Comparison of ENCODE assay signal across 9 cellular contexts in genomic region chr3:142850395-142851023, GRCh38. TPM values are rescaled to one million over a fixed set of nuclear protein-coding genes. Genes with fewer than 3 reads are reported as not detected.
DNase-seq lines count a peak whose midpoint lies in the region; ATAC-seq and TF ChIP-seq lines count a peak whose summit lies in the region.
"Had no signal": no experiment of that assay in that cellular context is flagged by ENCODE, and none has a peak within 500 bp of the region (broad histone marks: within the 10 kb centered on the region; RNA-seq: fewer than 3 reads in every experiment).

No MANE protein-coding gene starts in this region.

- no peaks in the 10 kb centered on the region for H3K9me3 Mint-ChIP-seq in activated naive CD4-positive, alpha-beta T cell treated with anti-CD3 and anti-CD28 coated beads, Interleukin-2, amount 50 U/mL, for 72 hours

- POLR2A ChIA-PET in PC-9 (lab: Charles Lee; ENCODE audit: unreplicated experiment) (interaction anchor here (0.6 kb wide), 1 partner anchor 9 kb away, joined by 9 read pairs; no protein-coding TSS in a partner anchor), GM10248 (lab: Yijun Ruan, JAX) (interaction anchor here (0.5 kb wide), 1 partner anchor 174 kb away, joined by 3 read pairs; no protein-coding TSS in a partner anchor)

- H3K36me3 ChIP-seq in PC-9 (ENCODE audit: low read depth) (no peaks in the 10 kb centered on the region), stomach (no peaks in the 10 kb centered on the region)

- no peaks in the 10 kb centered on the region for H3K79me2 ChIP-seq in PC-9 (ENCODE audit: low read depth)
- H3K79me2 ChIP-seq: parathyroid adenoma had no signal

- H3K27me3 ChIP-seq in PC-9 (ENCODE audit: insufficient read depth, low read depth): no peaks in the 10 kb centered on the region
- no peaks in the 10 kb centered on the region for H3K27me3 ChIP-seq in stomach

- TF ChIP-seq POLR2A in stomach (IDR thresholded peaks at IDR 0.05): no peak

- in situ Hi-C loops in G401 (cut with HindIII; ENCODE audit: low sequenced_read_pairs): no loop called here

- H3K4me3 ChIP-seq in PC-9 (no peak overlapping the region), fibroblast of villous mesenchyme (ENCODE audit: low read depth, low read length) (no peak overlapping the region), stomach (no peak overlapping the region)

- peak overlapping the region; percentile 36 for H3K4me2 ChIP-seq in PC-9

- H3K9me2 ChIP-seq in PC-9 (ENCODE audit: insufficient read depth): no peaks in the 10 kb centered on the region

- H3K27ac Mint-ChIP-seq in activated naive CD4-positive, alpha-beta T cell treated with anti-CD3 and anti-CD28 coated beads, Interleukin-2, amount 50 U/mL, for 72 hours: no peak overlapping the region

- peaks cover 26% of the 10 kb centered on the region for H3F3A ChIP-seq in PC-9 (ENCODE audit: insufficient read depth, low read depth)

- no peak for TF ChIP-seq EP300 in stomach (IDR thresholded peaks at IDR 0.05)

- TF ChIP-seq CTCF in PC-9 (conservative IDR thresholded peaks at IDR 0.05) (no peak), fibroblast of villous mesenchyme (IDR thresholded peaks at IDR 0.05; ENCODE audit: insufficient read depth, low read depth, low read length) (no peak), stomach (IDR thresholded peaks at IDR 0.05) (no peak), GM10248 (IDR thresholded peaks at IDR 0.05; ENCODE audit: control extremely low read depth, extremely low read depth, low read depth, missing control alignments) (no peak)

- H3K9me3 ChIP-seq in PC-9 (ENCODE audit: insufficient read depth, low read depth): no peaks in the 10 kb centered on the region
- H3K9me3 ChIP-seq in stomach: no peaks in the 10 kb centered on the region

- no peak overlapping the region for H2AFZ ChIP-seq in PC-9
- H2AFZ ChIP-seq: parathyroid adenoma had no signal

- no TSS peak for BruUV-seq in PC-9 (replicated peaks; lab: Mats Ljungman, UMichigan)

- DNase-seq in activated naive CD4-positive, alpha-beta T cell treated with anti-CD3 and anti-CD28 coated beads, Interleukin-2, amount 50 U/mL, for 72 hours (ENCODE audit: low spot score in 2 of 2): no peak
- DNase-seq in activated naive CD4-positive, alpha-beta T cell treated with Interleukin-2 at 50 U/mL for 16 hours: no peak
- peak; percentile 71 to 94 for DNase-seq in PC-9
- DNase-seq in fibroblast of villous mesenchyme (ENCODE audit: low read depth): peak; percentile 80
- peak; percentile 42 for DNase-seq in stomach
- DNase-seq in DMS153 treated with DMSO at 0.1 percent for 48 hours (lab: John Stamatoyannopoulos, UW; ENCODE audit: unreplicated experiment): no peak
- DNase-seq in GM10248 (ENCODE audit: extremely low spot score): no peak
- no peak for DNase-seq in G401 (ENCODE audit: low spot score)

- intact Hi-C loops in PC-9 (cut with micrococcal nuclease; ENCODE audit: unreplicated experiment): no loop called here
- intact Hi-C loops in stomach (cut with DNase I; ENCODE audit: low total_unique reads): no loop called here

- no peaks in the 10 kb centered on the region for H4K20me1 ChIP-seq in PC-9 (ENCODE audit: insufficient read depth)

- WGBS in stomach, 5 donors: 17 to 37% (median 24%) methylated on average over 2 of the region's 2 CpGs

- no peaks in the 10 kb centered on the region for H3K36me3 Mint-ChIP-seq in activated naive CD4-positive, alpha-beta T cell treated with anti-CD3 and anti-CD28 coated beads, Interleukin-2, amount 50 U/mL, for 72 hours

- CTCF ChIA-PET in PC-9 (lab: Charles Lee): no interaction called here
- CTCF ChIA-PET in GM10248 (lab: Yijun Ruan, JAX): interaction anchor here (1.0 to 2.5 kb wide), 3 partner anchors 22 to 144 kb away, joined by 3 to 11 read pairs (median 3); no protein-coding TSS in a partner anchor

- ATAC-seq in activated naive CD4-positive, alpha-beta T cell treated with anti-CD3 and anti-CD28 coated beads, Interleukin-2, amount 50 U/mL, for 72 hours: peak; percentile 74 to 94

- H3K27ac ChIP-seq in PC-9 (peak overlapping the region; percentile 78), stomach (no peak overlapping the region)
- H3K27ac ChIP-seq: parathyroid adenoma had no signal

- peaks cover 53% of the 10 kb centered on the region for H3K4me1 ChIP-seq in PC-9 (replicated peaks; ENCODE audit: insufficient read depth)
- H3K4me1 ChIP-seq in stomach: peaks cover 0 to 18% (median 3%) of the 10 kb centered on the region in 4 donors

RNA-seq across cellular contexts. Expression of gene PCOLCE2, which starts 38.4 kb away (rescaled TPM):
- total RNA-seq in activated naive CD4-positive, alpha-beta T cell treated with anti-CD3 and anti-CD28 coated beads, Interleukin-2, amount 50 U/mL, for 72 hours: not detected
- total RNA-seq in PC-9 (2021): 1.5 and 2.5 TPM in 2 replicates
- under 0.01 TPM in 1 of 2 replicates, not detected in the other for total RNA-seq in fibroblast of villous mesenchyme
- total RNA-seq in stomach: 10 to 100 TPM in 2 of 5 donors, 1 to 10 TPM in 1, not detected in 2; 6.2 to 26.9 (median 19.6) TPM
- polyA plus RNA-seq in stomach: 1 to 10 TPM in 1 of 3 donors, under 1 TPM in 2; 0.75 to 1.1 (median 0.78) TPM
- 13.0 and 36.6 TPM in 2 replicates for total RNA-seq in G401 (2014; rRNA removed; shearing (Covaris generic))

Comparison
In these comparisons a context has a peak if more than half of its experiments do, and no peak if none do; other contexts are left out.
1. DNase-seq: peak in PC-9 (2 of 2), fibroblast of villous mesenchyme (single experiment) and stomach (single experiment); none in activated naive CD4-positive, alpha-beta T cell treated with anti-CD3 and anti-CD28 coated beads, Interleukin-2, amount 50 U/mL, for 72 hours (0 of 2), activated naive CD4-positive, alpha-beta T cell treated with Interleukin-2 at 50 U/mL for 16 hours (single experiment), DMS153 treated with DMSO at 0.1 percent for 48 hours (single experiment), GM10248 (single experiment) and G401 (single experiment).